Comparison of ENCODE assay signal across 20 cellular contexts in genomic region chr2:208092093-208092832, GRCh38. TPM values are rescaled to one million over a fixed set of nuclear protein-coding genes. Genes with fewer than 3 reads are reported as not detected.
DNase-seq lines count a peak whose midpoint lies in the region; ATAC-seq, FAIRE-seq and TF ChIP-seq lines count a peak whose summit lies in the region.
"Had no signal": no experiment of that assay in that cellular context is flagged by ENCODE, and none has a peak within 500 bp of the region (broad histone marks: within the 10 kb centered on the region; RNA-seq: fewer than 3 reads in every experiment).

No MANE protein-coding gene starts in this region.

- no peak overlapping the region for H3K4me3 ChIP-seq in small intestine (ENCODE audit: low read depth in 1 of 2, low read length in 2 of 2)
- H3K4me3 ChIP-seq: GM23248, MG63 had no signal

- TF ChIP-seq POLR2A in GM12891 (IDR thresholded peaks at IDR 0.05; ENCODE audit: low read depth, low read length) = no peak

- no peak overlapping the region for H3K27ac ChIP-seq in small intestine (ENCODE audit: low read depth in 1 of 2, low read length in 1 of 2)
- H3K27ac ChIP-seq: GM23248 had no signal

- no peaks in the 10 kb centered on the region for H3K9me3 ChIP-seq in small intestine (ENCODE audit: control insufficient read depth, low read depth)
- H3K9me3 ChIP-seq: MG63 had no signal

- FAIRE-seq in small intestine (lab: Jason Lieb, UNC) (no peak), GM12891 (lab: Jason Lieb, UNC) (no peak)
- FAIRE-seq: D721Med, HTR-8/SVneo had no signal

- H3K36me3 ChIP-seq in small intestine (ENCODE audit: control insufficient read depth in 2 of 2, insufficient read depth in 2 of 2, low read length in 2 of 2) = no peaks in the 10 kb centered on the region
- H3K36me3 ChIP-seq: MG63 had no signal

- 58 to 97% (median 83%) methylated on average over 1 of the region's 1 CpG for WGBS in small intestine, 3 donors

- DNase-seq in LHCN-M2 (ENCODE audit: low read depth) = peak; percentile 49
- peak; percentile 92 for DNase-seq in NCI-H82 treated with DMSO at 0.1 percent for 48 hours (lab: John Stamatoyannopoulos, UW; ENCODE audit: unreplicated experiment)
- peak; percentile 39 for DNase-seq in iris pigment epithelial cell (ENCODE audit: low read depth)
- peak; percentile 84 for DNase-seq in small intestine
- no peak for DNase-seq in GM12891 (ENCODE audit: insufficient read length, low spot score)
- DNase-seq: ACHN; CD8-positive, alpha-beta T cell; GM23248; KBM-7; MG63; NCI-H1436; NCI-H2029 treated with DMSO at 0.1 percent for 48 hours; NCI-H510A treated with DMSO at 0.1 percent for 48 hours had no signal

- no peak for ATAC-seq in HG02970 (IDR thresholded peaks at IDR 0.05; ENCODE audit: low FRiP score, unreplicated experiment)
- ATAC-seq in HG03378 (IDR thresholded peaks at IDR 0.05; ENCODE audit: unreplicated experiment) = no peak
- ATAC-seq: CD8-positive, alpha-beta T cell; HCT116 had no signal

- peaks cover 0 to 2% of the 10 kb centered on the region in 2 donors for H3K4me1 ChIP-seq in small intestine (ENCODE audit: control insufficient read depth in 2 of 2, insufficient read depth in 1 of 2, low read depth in 1 of 2, low read length in 1 of 2)

- H3K27me3 ChIP-seq in small intestine (ENCODE audit: control insufficient read depth in 2 of 2, insufficient read depth in 2 of 2, low read length in 2 of 2) = no peaks in the 10 kb centered on the region
- H3K27me3 ChIP-seq: MG63 had no signal

TF ChIP-seq in GM12891, 5 proteins besides CTCF, POLR2A, EP300 and RAD21:
- TF ChIP-seq POU2F2 (IDR thresholded peaks at IDR 0.05; ENCODE audit: low read depth, low read length) (no peak), PAX5 (IDR thresholded peaks at IDR 0.05; ENCODE audit: insufficient read depth, low read length, severe bottlenecking) (no peak), POLR2AphosphoS5 (IDR thresholded peaks at IDR 0.05; ENCODE audit: low read depth, low read length) (no peak), TAF1 (IDR thresholded peaks at IDR 0.05; ENCODE audit: low read depth, low read length) (no peak), SPI1 (IDR thresholded peaks at IDR 0.05; ENCODE audit: low read depth, low read length) (no peak)

RNA-seq across cellular contexts. Expression of gene CRYGD, which starts 32.1 kb away (rescaled TPM):
- not detected in 2 replicates for total RNA-seq in LHCN-M2 (2014; rRNA removed)
- not detected for polyA plus RNA-seq in LHCN-M2 (2012)
- polyA plus RNA-seq in small intestine = under 1 TPM in 1 of 3 donors, not detected in 2; 0.15 TPM
- polyA plus RNA-seq in GM12891 (2012; ENCODE audit: low read depth, missing spikeins) = not detected
- total RNA-seq: CD8-positive, alpha-beta T cell; Daoy; GM23248; SK-MEL-5 had no signal
- polyA plus RNA-seq: GM23248 had no signal

RNA-seq across cellular contexts. Expression of gene CRYGC, which starts 37.4 kb away (rescaled TPM):
- total RNA-seq in LHCN-M2 (2014; rRNA removed) = not detected in 2 replicates
- not detected for polyA plus RNA-seq in LHCN-M2 (2012)
- not detected for polyA plus RNA-seq in small intestine
- not detected for polyA plus RNA-seq in GM12891 (2012; ENCODE audit: low read depth, missing spikeins)
- total RNA-seq: CD8-positive, alpha-beta T cell; Daoy; GM23248; SK-MEL-5 had no signal
- polyA plus RNA-seq: GM23248 had no signal

RNA-seq across cellular contexts. Expression of gene CRYGB, which starts 53.7 kb away (rescaled TPM):
- total RNA-seq in LHCN-M2 (2014; rRNA removed) = not detected in 2 replicates
- not detected for polyA plus RNA-seq in LHCN-M2 (2012)
- not detected for polyA plus RNA-seq in small intestine
- not detected for polyA plus RNA-seq in GM12891 (2012; ENCODE audit: low read depth, missing spikeins)
- total RNA-seq: CD8-positive, alpha-beta T cell; Daoy; GM23248; SK-MEL-5 had no signal
- polyA plus RNA-seq: GM23248 had no signal
